Comparison of ENCODE assay signal across 13 cellular contexts in genomic region chr12:6434205-6435180, GRCh38. TPM values are rescaled to one million over a fixed set of nuclear protein-coding genes. Genes with fewer than 3 reads are reported as not detected.
DNase-seq lines count a peak whose midpoint lies in the region; ATAC-seq lines count a peak whose summit lies in the region.
"Had no signal": no experiment of that assay in that cellular context is flagged by ENCODE, and none has a peak within 500 bp of the region (broad histone marks: within the 10 kb centered on the region; RNA-seq: fewer than 3 reads in every experiment).

No MANE protein-coding gene starts in this region.

- peak overlapping the region; percentile 63 for H4K91ac ChIP-seq in mesenchymal stem cell (ENCODE audit: low read length)

- H3K36me3 ChIP-seq in BLaER1 treated with 17β-estradiol and CSF1 and Interleukin-3, amounts not matched to agents 10 nM and 100 nM = no peaks in the 10 kb centered on the region
- peaks cover 0 to 3% of the 10 kb centered on the region in 2 experiments for H3K36me3 ChIP-seq in mesenchymal stem cell (ENCODE audit: control insufficient read depth in 1 of 2, insufficient read depth in 2 of 2, low read depth in 1 of 2, low read length in 2 of 2)

- no peak overlapping the region for H3K18ac ChIP-seq in mesenchymal stem cell (ENCODE audit: low read depth in 1 of 2, low read length in 2 of 2)

- DNase-seq in activated T-cell treated with anti-CD3 and anti-CD28 coated beads, Interleukin-2, amount 50 U/mL, for 24 hours = peak; percentile 60
- no peak for DNase-seq in mesenchymal stem cell
- no peak for DNase-seq in SK-N-DZ (ENCODE audit: low spot score)
- DNase-seq: C1 segment of cervical spinal cord, GDM1, left colon, NCI-H510A, Right ventricle myocardium superior had no signal

- peak overlapping the region in 2 of 3 donors; percentile 31 to 62 for H3K27ac Mint-ChIP-seq in IgD-negative memory B cell
- H3K27ac Mint-ChIP-seq in activated T-cell treated with anti-CD3 and anti-CD28 coated beads, Interleukin-2, amount 50 U/mL, for 24 hours = peak overlapping the region; percentile 92

- H4K8ac ChIP-seq in mesenchymal stem cell (ENCODE audit: low read length) = no peak overlapping the region

- no peak overlapping the region for H2BK120ac ChIP-seq in mesenchymal stem cell (ENCODE audit: low read depth, low read length)

- H3K4me1 Mint-ChIP-seq in IgD-negative memory B cell = peaks cover 30 to 37% (median 33%) of the 10 kb centered on the region in 3 donors
- peaks cover 78% of the 10 kb centered on the region for H3K4me1 Mint-ChIP-seq in activated T-cell treated with anti-CD3 and anti-CD28 coated beads, Interleukin-2, amount 50 U/mL, for 24 hours (ENCODE audit: low read depth)

- H3K4me2 ChIP-seq in BLaER1 treated with 17β-estradiol and CSF1 and Interleukin-3, amounts not matched to agents 10 nM and 100 nM = peak overlapping the region in 10 of 11 experiments; percentile 20 to 76 (median 64); a peak in 18 of 22 replicates
- H3K4me2 ChIP-seq in mesenchymal stem cell (ENCODE audit: low read length, poor library complexity, severe bottlenecking) = no peak overlapping the region

- no peak overlapping the region for H2AK5ac ChIP-seq in mesenchymal stem cell (ENCODE audit: low read length, severe bottlenecking)

- peak overlapping the region in 1 of 2 experiments; percentile 49 for H3K14ac ChIP-seq in mesenchymal stem cell (ENCODE audit: low read length in 2 of 2)

- H3K27ac ChIP-seq in BLaER1 treated with 17β-estradiol and CSF1 and Interleukin-3, amounts not matched to agents 10 nM and 100 nM = peak overlapping the region in 2 of 11 experiments; percentile 15 to 35; a peak in 1 of 22 replicates
- H3K27ac ChIP-seq in mesenchymal stem cell (ENCODE audit: low read length, poor library complexity, severe bottlenecking) = no peak overlapping the region

- H3K9ac ChIP-seq in BLaER1 treated with 17β-estradiol and CSF1 and Interleukin-3, amounts not matched to agents 10 nM and 100 nM = no peak overlapping the region
- no peak overlapping the region for H3K9ac ChIP-seq in mesenchymal stem cell (ENCODE audit: low read length)

- H2AFZ ChIP-seq in mesenchymal stem cell (ENCODE audit: low read depth, low read length) = peak overlapping the region; percentile 65

- H3K9me3 Mint-ChIP-seq in IgD-negative memory B cell = no peaks in the 10 kb centered on the region
- no peaks in the 10 kb centered on the region for H3K9me3 Mint-ChIP-seq in activated T-cell treated with anti-CD3 and anti-CD28 coated beads, Interleukin-2, amount 50 U/mL, for 24 hours

- H3K27me3 ChIP-seq in BLaER1 treated with 17β-estradiol and CSF1 and Interleukin-3, amounts not matched to agents 10 nM and 100 nM = no peaks in the 10 kb centered on the region
- H3K27me3 ChIP-seq in mesenchymal stem cell (ENCODE audit: control insufficient read depth in 1 of 2, insufficient read depth in 1 of 2, low read length in 2 of 2) = no peaks in the 10 kb centered on the region

- no peaks in the 10 kb centered on the region for H4K20me1 ChIP-seq in BLaER1 treated with 17β-estradiol and CSF1 and Interleukin-3, amounts not matched to agents 10 nM and 100 nM

- H3K79me1 ChIP-seq in mesenchymal stem cell (replicated peaks; ENCODE audit: low read length, poor library complexity, severe bottlenecking) = no peaks in the 10 kb centered on the region

- H3K4me3 ChIP-seq in BLaER1 treated with 17β-estradiol and CSF1 and Interleukin-3, amounts not matched to agents 10 nM and 100 nM = no peak overlapping the region
- no peak overlapping the region for H3K4me3 ChIP-seq in mesenchymal stem cell (ENCODE audit: insufficient read depth in 1 of 2, low read depth in 1 of 2, low read length in 2 of 2)

- ATAC-seq in GM19397 (IDR thresholded peaks at IDR 0.05; ENCODE audit: unreplicated experiment) (no peak), HG03354 (IDR thresholded peaks at IDR 0.05; ENCODE audit: poor library complexity, severe bottlenecking, unreplicated experiment) (no peak), GM19467 (IDR thresholded peaks at IDR 0.05; ENCODE audit: unreplicated experiment) (no peak)
- ATAC-seq: left colon had no signal

- H3K4me3 Mint-ChIP-seq in IgD-negative memory B cell = peak overlapping the region in 3 of 4 donors; percentile 52 to 93 (median 84)
- peak overlapping the region; percentile 53 for H3K4me3 Mint-ChIP-seq in activated T-cell treated with anti-CD3 and anti-CD28 coated beads, Interleukin-2, amount 50 U/mL, for 24 hours

- no peaks in the 10 kb centered on the region for H3K27me3 Mint-ChIP-seq in IgD-negative memory B cell
- H3K27me3 Mint-ChIP-seq in activated T-cell treated with anti-CD3 and anti-CD28 coated beads, Interleukin-2, amount 50 U/mL, for 24 hours = no peaks in the 10 kb centered on the region

- no peak overlapping the region for H2BK15ac ChIP-seq in mesenchymal stem cell (ENCODE audit: low read depth, poor library complexity, severe bottlenecking)

- peaks cover 38 to 61% (median 55%) of the 10 kb centered on the region in 10 experiments for H3K4me1 ChIP-seq in BLaER1 treated with 17β-estradiol and CSF1 and Interleukin-3, amounts not matched to agents 10 nM and 100 nM
- H3K4me1 ChIP-seq in mesenchymal stem cell (ENCODE audit: control insufficient read depth, insufficient read depth, low read depth, low read length) = peaks cover 7% of the 10 kb centered on the region

- H3K23ac ChIP-seq in mesenchymal stem cell (ENCODE audit: low read length in 2 of 2) = no peak overlapping the region

- H3K4ac ChIP-seq in mesenchymal stem cell (ENCODE audit: low read depth in 1 of 2, low read length in 2 of 2) = peak overlapping the region in 1 of 2 experiments; percentile 42

- peak overlapping the region in 1 of 2 experiments; percentile 42 for H2BK12ac ChIP-seq in mesenchymal stem cell (ENCODE audit: low read length in 2 of 2)

- 85% methylated on average over 17 of the region's 18 CpGs for WGBS in mesenchymal stem cell

- H3K9me3 ChIP-seq in BLaER1 treated with 17β-estradiol and CSF1 and Interleukin-3, amounts not matched to agents 10 nM and 100 nM (replicated peaks in 1 of 11) = no peaks in the 10 kb centered on the region
- H3K9me3 ChIP-seq in mesenchymal stem cell (ENCODE audit: control insufficient read depth, low read length) = no peaks in the 10 kb centered on the region

- H2BK5ac ChIP-seq in mesenchymal stem cell (ENCODE audit: low read depth, low read length, poor library complexity, severe bottlenecking) = no peak overlapping the region

- no peaks in the 10 kb centered on the region for H3K36me3 Mint-ChIP-seq in IgD-negative memory B cell
- H3K36me3 Mint-ChIP-seq in activated T-cell treated with anti-CD3 and anti-CD28 coated beads, Interleukin-2, amount 50 U/mL, for 24 hours (ENCODE audit: low read depth) = no peaks in the 10 kb centered on the region

RNA-seq across cellular contexts. Expression of gene CD27, which starts 10.3 kb away (rescaled TPM):
- polyA plus RNA-seq in IgD-negative memory B cell = 264 TPM
- not detected for polyA plus RNA-seq in mesenchymal stem cell (2013, experiment 1 of 2)
- polyA plus RNA-seq in mesenchymal stem cell (2013, experiment 2 of 2) = not detected
- 0.09 TPM in 1 of 2 replicates, not detected in the other for polyA plus RNA-seq in SK-N-DZ (2014; cell fraction: cytosol; rRNA removed)
- 0.36 TPM in 1 of 2 replicates, not detected in the other for polyA plus RNA-seq in SK-N-DZ (2014; cell fraction: nucleus; rRNA removed)

RNA-seq across cellular contexts. Expression of gene TAPBPL, which starts 17.3 kb away (rescaled TPM):
- 125 TPM for polyA plus RNA-seq in IgD-negative memory B cell
- 10.9 TPM for polyA plus RNA-seq in mesenchymal stem cell (2013, experiment 1 of 2)
- polyA plus RNA-seq in mesenchymal stem cell (2013, experiment 2 of 2) = 10.7 TPM
- 3.6 and 3.8 TPM in 2 replicates for polyA plus RNA-seq in SK-N-DZ (2014; cell fraction: cytosol; rRNA removed)
- 4.5 and 6.7 TPM in 2 replicates for polyA plus RNA-seq in SK-N-DZ (2014; cell fraction: nucleus; rRNA removed)

RNA-seq across cellular contexts. Expression of gene VAMP1, which starts 36.0 kb away (rescaled TPM):
- polyA plus RNA-seq in IgD-negative memory B cell = 8.1 TPM
- 8.0 TPM for polyA plus RNA-seq in mesenchymal stem cell (2013, experiment 1 of 2)
- 8.6 TPM for polyA plus RNA-seq in mesenchymal stem cell (2013, experiment 2 of 2)
- 4.7 and 4.8 TPM in 2 replicates for polyA plus RNA-seq in SK-N-DZ (2014; cell fraction: cytosol; rRNA removed)
- polyA plus RNA-seq in SK-N-DZ (2014; cell fraction: nucleus; rRNA removed) = 33.8 and 42.5 TPM in 2 replicates

RNA-seq across cellular contexts. Expression of gene LTBR, which starts 50.5 kb away (rescaled TPM):
- not detected for polyA plus RNA-seq in IgD-negative memory B cell
- polyA plus RNA-seq in mesenchymal stem cell (2013, experiment 1 of 2) = 262 TPM
- polyA plus RNA-seq in mesenchymal stem cell (2013, experiment 2 of 2) = 265 TPM
- 10.8 and 12.9 TPM in 2 replicates for polyA plus RNA-seq in SK-N-DZ (2014; cell fraction: cytosol; rRNA removed)
- 10.8 and 14.2 TPM in 2 replicates for polyA plus RNA-seq in SK-N-DZ (2014; cell fraction: nucleus; rRNA removed)

RNA-seq across cellular contexts. Expression of gene MRPL51, which starts 58.6 kb away (rescaled TPM):
- polyA plus RNA-seq in IgD-negative memory B cell = 165 TPM
- polyA plus RNA-seq in mesenchymal stem cell (2013, experiment 1 of 2) = 573 TPM
- polyA plus RNA-seq in mesenchymal stem cell (2013, experiment 2 of 2) = 577 TPM
- 305 and 306 TPM in 2 replicates for polyA plus RNA-seq in SK-N-DZ (2014; cell fraction: cytosol; rRNA removed)
- polyA plus RNA-seq in SK-N-DZ (2014; cell fraction: nucleus; rRNA removed) = 213 and 223 TPM in 2 replicates
